In the genomic region with DNA sequence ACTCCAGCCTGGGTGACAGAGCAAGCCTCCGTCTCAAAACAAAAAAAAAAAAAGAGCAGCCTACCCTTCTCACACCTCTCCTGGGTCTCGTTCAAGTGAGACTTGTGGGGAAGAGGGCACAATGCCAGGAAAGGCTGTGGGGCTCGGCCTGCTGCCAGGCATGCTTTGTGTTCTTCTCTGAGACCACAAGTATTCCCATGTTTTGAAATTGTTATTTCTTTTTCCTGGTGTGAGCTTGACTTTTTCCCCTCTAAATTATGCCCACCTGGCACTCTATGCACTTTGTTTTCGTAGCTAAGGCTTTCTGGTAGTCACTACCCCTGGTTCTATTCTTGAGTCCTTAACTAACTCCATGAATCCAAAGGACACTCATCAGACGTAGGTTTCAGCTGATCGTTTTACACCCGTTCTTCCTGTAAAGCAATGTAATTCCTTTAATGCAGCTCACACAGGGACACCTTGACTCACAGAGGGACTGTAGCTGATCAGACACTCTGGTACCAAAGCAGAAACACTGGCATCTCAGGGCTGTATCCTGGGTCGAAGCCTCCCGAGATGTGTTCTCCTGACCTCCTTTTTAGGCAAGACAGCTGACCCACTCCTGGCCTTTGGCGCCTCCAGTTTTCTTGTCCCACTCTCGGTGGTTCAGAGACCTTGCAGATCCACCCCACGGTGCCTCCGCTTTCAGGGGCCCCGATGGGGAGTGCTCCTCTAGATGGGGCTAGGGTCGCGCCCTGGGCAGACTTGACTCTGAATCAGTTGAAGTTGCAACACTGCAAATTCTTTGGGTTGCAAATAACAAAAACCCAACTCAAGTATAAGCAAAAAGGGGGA, we compare ENCODE assay signal across 12 cellular contexts.
DNase-seq lines count a peak whose midpoint lies in the region; ATAC-seq and TF ChIP-seq lines count a peak whose summit lies in the region.
"Had no signal": no experiment of that assay in that cellular context is flagged by ENCODE, and none has a peak within 500 bp of the region (broad histone marks: within the 10 kb centered on the region; RNA-seq: fewer than 3 reads in every experiment).

No MANE protein-coding gene starts in this region.

- TF ChIP-seq EP300 in suprapubic skin (IDR thresholded peaks at IDR 0.05): no peak

- DNase-seq in Calu3 (peak; percentile 69), NCI-H1105 treated with DMSO at 0.1 percent for 48 hours (lab: John Stamatoyannopoulos, UW) (peak; percentile 85), brain microvascular endothelial cell (peak; percentile 53), myocyte (ENCODE audit: low read depth) (peak; percentile 75), suprapubic skin (ENCODE audit: low spot score in 2 of 2) (no peak), germinal center (ENCODE audit: low spot score) (no peak)
- DNase-seq: activated effector memory CD4-positive, alpha-beta T cell treated with Interleukin-2 at 50 U/mL for 16 hours; GF-D8 had no signal

- no peak overlapping the region for H3K4me3 Mint-ChIP-seq in Calu3 (ENCODE audit: low read depth, unreplicated experiment)

- peaks cover 62% of the 10 kb centered on the region for H3K27me3 Mint-ChIP-seq in Calu3 (ENCODE audit: unreplicated experiment)

- intact Hi-C loops in Calu3 (cut with micrococcal nuclease; ENCODE audit: unreplicated experiment): no loop called here

- no peaks in the 10 kb centered on the region for H3K9me3 ChIP-seq in suprapubic skin

- no peak for TF ChIP-seq CTCF in Calu3 (IDR thresholded peaks at IDR 0.05; ENCODE audit: unreplicated experiment)
- TF ChIP-seq CTCF in brain microvascular endothelial cell (IDR thresholded peaks at IDR 0.05; ENCODE audit: low read depth, low read length, missing control alignments): no peak
- TF ChIP-seq CTCF in suprapubic skin (IDR thresholded peaks at IDR 0.05): no peak

- H3K27ac ChIP-seq in brain microvascular endothelial cell (no peak overlapping the region), suprapubic skin (no peak overlapping the region)
- H3K27ac ChIP-seq: VCaP had no signal

- H3K9me3 Mint-ChIP-seq in Calu3 (ENCODE audit: low read depth, unreplicated experiment): peaks cover 3% of the 10 kb centered on the region

- no TSS peak for BruUV-seq in Calu3 (replicated peaks; lab: Mats Ljungman, UMichigan)

- ATAC-seq in GM21381 (IDR thresholded peaks at IDR 0.05; ENCODE audit: unreplicated experiment) (no peak), HG02798 (IDR thresholded peaks at IDR 0.05; ENCODE audit: poor library complexity, unreplicated experiment) (no peak)
- ATAC-seq: K562 had no signal

- H3K36me3 ChIP-seq in brain microvascular endothelial cell (replicated peaks) (no peaks in the 10 kb centered on the region), suprapubic skin (no peaks in the 10 kb centered on the region)

- 64% methylated on average over 16 of the region's 16 CpGs for WGBS in suprapubic skin

- in situ Hi-C loops in brain microvascular endothelial cell (cut with HindIII; ENCODE audit: low pct_ligation_motif_present, low sequenced_read_pairs): no loop called here

- CTCF ChIA-PET in Calu3 (lab: Charles Lee): interaction anchor here (0.6 to 1.7 kb wide), 4 partner anchors 9 to 293 kb away, joined by 3 to 5 read pairs (median 4); no protein-coding TSS in a partner anchor

- H3K27me3 ChIP-seq in brain microvascular endothelial cell (replicated peaks) (no peaks in the 10 kb centered on the region), suprapubic skin (peaks cover 31% of the 10 kb centered on the region)

- no peak for TF ChIP-seq POLR2A in suprapubic skin (IDR thresholded peaks at IDR 0.05)

- peaks cover 13% of the 10 kb centered on the region for H3K4me1 Mint-ChIP-seq in Calu3 (ENCODE audit: low read depth, unreplicated experiment)

- peaks cover 9% of the 10 kb centered on the region for H3K36me3 Mint-ChIP-seq in Calu3 (ENCODE audit: insufficient read depth, unreplicated experiment)

- no peak overlapping the region for H3K4me3 ChIP-seq in brain microvascular endothelial cell (ENCODE audit: low read depth, low read length)
- H3K4me3 ChIP-seq in suprapubic skin: no peak overlapping the region
- H3K4me3 ChIP-seq: K562 had no signal

- peak overlapping the region; percentile 18 for H3K27ac Mint-ChIP-seq in Calu3 (ENCODE audit: unreplicated experiment)

- no peaks in the 10 kb centered on the region for H3K4me1 ChIP-seq in suprapubic skin

Comparison
In these comparisons a context has a peak if more than half of its experiments do, and no peak if none do; other contexts are left out.
1. DNase-seq: peak in Calu3 (single experiment), NCI-H1105 treated with DMSO at 0.1 percent for 48 hours (single experiment), brain microvascular endothelial cell (single experiment) and myocyte (single experiment); none in suprapubic skin (0 of 2) and germinal center (single experiment).